In the genomic region with DNA sequence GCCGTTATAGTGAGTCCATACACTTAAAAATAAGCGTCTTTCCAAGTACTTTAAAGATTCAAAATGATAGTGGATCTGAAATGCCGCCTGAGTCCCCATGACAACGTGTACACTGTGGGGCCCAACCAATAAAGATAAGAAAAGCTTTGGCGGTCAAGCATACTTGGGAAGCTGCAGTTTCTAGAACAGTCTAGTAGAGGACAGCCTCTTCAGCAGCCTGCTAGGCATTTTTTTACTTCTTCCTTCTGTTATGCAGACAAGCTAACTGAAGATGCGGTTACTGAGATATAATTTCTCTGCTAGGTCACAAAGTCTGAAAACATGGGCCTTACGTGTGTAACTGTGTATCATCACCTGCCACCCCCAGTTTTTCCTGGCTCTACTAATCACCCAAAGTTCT, we compare ENCODE assay signal across 8 cellular contexts. TPM values are rescaled to one million over a fixed set of nuclear protein-coding genes. Genes with fewer than 3 reads are reported as not detected.
DNase-seq lines count a peak whose midpoint lies in the region; ATAC-seq and TF ChIP-seq lines count a peak whose summit lies in the region.

No MANE protein-coding gene starts in this region.

- H3K4me3 Mint-ChIP-seq in Caco-2 (ENCODE audit: unreplicated experiment): peak overlapping the region; percentile 92

- no peak for TF ChIP-seq POLR2A in NB4 (IDR thresholded peaks at IDR 0.05; ENCODE audit: extremely low read depth, insufficient read length)

- intact Hi-C loops in Caco-2 (cut with micrococcal nuclease; ENCODE audit: unreplicated experiment) (loop anchor here (10.0 kb wide), 1 partner anchor 119 kb away; a partner anchor contains a TSS), mucosa of descending colon (cut with DNase I, micrococcal nuclease) (no loop called here)

- no peaks in the 10 kb centered on the region for H3K4me1 Mint-ChIP-seq in Caco-2 (ENCODE audit: low read depth, unreplicated experiment)

- H3K27ac Mint-ChIP-seq in Caco-2 (ENCODE audit: unreplicated experiment): peak overlapping the region; percentile 88

- POLR2A ChIA-PET in Caco-2 (lab: Charles Lee): no interaction called here

- no peaks in the 10 kb centered on the region for H3K27me3 ChIP-seq in Caco-2 (replicated peaks; ENCODE audit: control insufficient read depth, insufficient read depth, low read length)

- H3K4me1 ChIP-seq in Caco-2 (no peaks in the 10 kb centered on the region), mucosa of descending colon (ENCODE audit: low read depth) (peaks cover 3% of the 10 kb centered on the region)

- CTCF ChIA-PET in Caco-2 (lab: Charles Lee): no interaction called here

- no peaks in the 10 kb centered on the region for H3K27me3 Mint-ChIP-seq in Caco-2 (ENCODE audit: insufficient read depth, unreplicated experiment)

- H3K36me3 Mint-ChIP-seq in Caco-2 (ENCODE audit: insufficient read depth, unreplicated experiment): peaks cover 6% of the 10 kb centered on the region

- no peaks in the 10 kb centered on the region for H3K36me3 ChIP-seq in Caco-2 (ENCODE audit: control insufficient read depth, insufficient read depth, low read length)
- no peaks in the 10 kb centered on the region for H3K36me3 ChIP-seq in mucosa of descending colon (ENCODE audit: low read depth)

- H3K27ac ChIP-seq in coronary artery: peak overlapping the region; percentile 94 to 96

- no TSS peak for BruUV-seq in Caco-2 (replicated peaks; lab: Mats Ljungman, UMichigan)

- no peaks in the 10 kb centered on the region for H3K9me3 Mint-ChIP-seq in Caco-2 (ENCODE audit: unreplicated experiment)

- peak; percentile 40 to 41 for DNase-seq in Caco-2
- no peak for DNase-seq in NB4 (ENCODE audit: low read depth)
- DNase-seq in coronary artery (ENCODE audit: low spot score): no peak
- DNase-seq in mucosa of descending colon: peak in 1 of 3 donors; percentile 19
- no peak for DNase-seq in HPDE6-E6E7 (ENCODE audit: extremely low spot score)
- DNase-seq in GM03348 (ENCODE audit: low spot score): no peak

- ATAC-seq in GM21529 (IDR thresholded peaks at IDR 0.05; ENCODE audit: unreplicated experiment) (peak; percentile 6), mucosa of descending colon (peak; percentile 45), HG02885 (IDR thresholded peaks at IDR 0.05; ENCODE audit: poor library complexity, unreplicated experiment) (no peak)

- peak overlapping the region; percentile 56 for H3K4me3 ChIP-seq in Caco-2 (ENCODE audit: low read depth, low read length)
- H3K4me3 ChIP-seq in NB4 (ENCODE audit: low read depth, low read length): peak overlapping the region; percentile 82
- peak overlapping the region; percentile 86 for H3K4me3 ChIP-seq in coronary artery
- H3K4me3 ChIP-seq in mucosa of descending colon: no peak overlapping the region

- TF ChIP-seq CTCF in Caco-2 (IDR thresholded peaks at IDR 0.05; ENCODE audit: insufficient read depth in 1 of 2, low read depth in 1 of 2, low read length in 1 of 2, severe bottlenecking in 1 of 2, unreplicated experiment in 1 of 2): no peak
- TF ChIP-seq CTCF in NB4 (IDR thresholded peaks at IDR 0.05; ENCODE audit: low read depth, low read length): no peak
- TF ChIP-seq CTCF in coronary artery (IDR thresholded peaks at IDR 0.05): no peak
- TF ChIP-seq CTCF in mucosa of descending colon (IDR thresholded peaks at IDR 0.05): no peak

- H3K9me3 ChIP-seq in Caco-2: no peaks in the 10 kb centered on the region
- H3K9me3 ChIP-seq in mucosa of descending colon: no peaks in the 10 kb centered on the region

RNA-seq across cellular contexts. Expression of a gene that starts 0.4 kb away (rescaled TPM):
- total RNA-seq in Caco-2 (2022): 11.8 and 12.4 TPM in 2 replicates
- 10 to 100 TPM; 10.4 to 17.3 (median 13.8) TPM for total RNA-seq in mucosa of descending colon

Comparison
In these comparisons a context has a peak if more than half of its experiments do, and no peak if none do; other contexts are left out.
1. DNase-seq: peak in Caco-2 (2 of 2); none in NB4 (single experiment), coronary artery (single experiment), HPDE6-E6E7 (single experiment) and GM03348 (single experiment).